13 cellular contexts compared by ENCODE assay signal in genomic region chr3:48999085-48999858, GRCh38. TPM values are rescaled to one million over a fixed set of nuclear protein-coding genes. Genes with fewer than 3 reads are reported as not detected.
DNase-seq lines count a peak whose midpoint lies in the region; ATAC-seq and TF ChIP-seq lines count a peak whose summit lies in the region.
"Had no signal": no experiment of that assay in that cellular context is flagged by ENCODE, and none has a peak within 500 bp of the region (broad histone marks: within the 10 kb centered on the region; RNA-seq: fewer than 3 reads in every experiment).

No MANE protein-coding gene starts in this region.

- no peak overlapping the region for H3K9ac ChIP-seq in mesenchymal stem cell (ENCODE audit: low read length)

- no TSS peak for BruUV-seq in Panc1 (replicated peaks; lab: Mats Ljungman, UMichigan)

- CTCF ChIA-PET in Panc1 (lab: Charles Lee) = no interaction called here

- H2BK120ac ChIP-seq in mesenchymal stem cell (ENCODE audit: low read depth, low read length) = no peak overlapping the region

- no peaks in the 10 kb centered on the region for H3K27me3 Mint-ChIP-seq in activated naive CD8-positive, alpha-beta T cell treated with anti-CD3 and anti-CD28 coated beads, Interleukin-2, amount 10 ng/mL, durations not matched to agents 7 days and 5 days
- no peaks in the 10 kb centered on the region for H3K27me3 Mint-ChIP-seq in activated naive CD8-positive, alpha-beta T cell treated with anti-CD3 and anti-CD28 coated beads for 36 hours

- no peak overlapping the region for H2BK5ac ChIP-seq in mesenchymal stem cell (ENCODE audit: low read depth, low read length, poor library complexity, severe bottlenecking)

- H3K27ac Mint-ChIP-seq in activated naive CD8-positive, alpha-beta T cell treated with anti-CD3 and anti-CD28 coated beads, Interleukin-2, amount 10 ng/mL, durations not matched to agents 7 days and 5 days = peak overlapping the region; percentile 13
- no peak overlapping the region for H3K27ac Mint-ChIP-seq in activated naive CD8-positive, alpha-beta T cell treated with anti-CD3 and anti-CD28 coated beads for 36 hours

- H3K36me3 Mint-ChIP-seq in activated naive CD8-positive, alpha-beta T cell treated with anti-CD3 and anti-CD28 coated beads, Interleukin-2, amount 10 ng/mL, durations not matched to agents 7 days and 5 days = peaks cover 3% of the 10 kb centered on the region
- H3K36me3 Mint-ChIP-seq in activated naive CD8-positive, alpha-beta T cell treated with anti-CD3 and anti-CD28 coated beads for 36 hours = no peaks in the 10 kb centered on the region

- no peak overlapping the region for H3K14ac ChIP-seq in mesenchymal stem cell (ENCODE audit: low read length in 2 of 2)

- POLR2A ChIA-PET in activated naive CD8-positive, alpha-beta T cell treated with anti-CD3 and anti-CD28 coated beads, Interleukin-2, amount 10 ng/mL, durations not matched to agents 7 days and 5 days (lab: Charles Lee) = no interaction called here
- POLR2A ChIA-PET in Panc1 (lab: Charles Lee) = no interaction called here

- no peak overlapping the region for H3K4me3 Mint-ChIP-seq in activated naive CD8-positive, alpha-beta T cell treated with anti-CD3 and anti-CD28 coated beads, Interleukin-2, amount 10 ng/mL, durations not matched to agents 7 days and 5 days
- H3K4me3 Mint-ChIP-seq in activated naive CD8-positive, alpha-beta T cell treated with anti-CD3 and anti-CD28 coated beads for 36 hours = no peak overlapping the region

- H3K27me3 ChIP-seq in Panc1 (ENCODE audit: control insufficient read depth, insufficient read depth, low read length) = no peaks in the 10 kb centered on the region
- H3K27me3 ChIP-seq in mesenchymal stem cell (ENCODE audit: control insufficient read depth in 1 of 2, insufficient read depth in 1 of 2, low read length in 2 of 2) = no peaks in the 10 kb centered on the region
- H3K27me3 ChIP-seq: esophagus squamous epithelium had no signal

- intact Hi-C loops in Panc1 (cut with micrococcal nuclease; ENCODE audit: unreplicated experiment) (no loop called here), left ventricle myocardium superior (cut with micrococcal nuclease) (no loop called here)

- H3K4ac ChIP-seq in mesenchymal stem cell (ENCODE audit: low read depth in 1 of 2, low read length in 2 of 2) = no peak overlapping the region

- no peaks in the 10 kb centered on the region for H3K9me3 ChIP-seq in Panc1 (ENCODE audit: control insufficient read depth, insufficient read depth, low read depth, low read length)
- H3K9me3 ChIP-seq in mesenchymal stem cell (ENCODE audit: control insufficient read depth, low read length) = no peaks in the 10 kb centered on the region
- H3K9me3 ChIP-seq: esophagus squamous epithelium had no signal

- H3K9me3 Mint-ChIP-seq in activated naive CD8-positive, alpha-beta T cell treated with anti-CD3 and anti-CD28 coated beads, Interleukin-2, amount 10 ng/mL, durations not matched to agents 7 days and 5 days = no peaks in the 10 kb centered on the region
- no peaks in the 10 kb centered on the region for H3K9me3 Mint-ChIP-seq in activated naive CD8-positive, alpha-beta T cell treated with anti-CD3 and anti-CD28 coated beads for 36 hours

- no peak overlapping the region for H3K4me3 ChIP-seq in Panc1 (ENCODE audit: low read depth in 2 of 2, low read length in 2 of 2)
- H3K4me3 ChIP-seq in mesenchymal stem cell (ENCODE audit: insufficient read depth in 1 of 2, low read depth in 1 of 2, low read length in 2 of 2) = no peak overlapping the region
- H3K4me3 ChIP-seq: esophagus squamous epithelium had no signal

- H3K4me2 ChIP-seq in mesenchymal stem cell (ENCODE audit: low read length, poor library complexity, severe bottlenecking) = no peak overlapping the region

- no peak overlapping the region for H2BK15ac ChIP-seq in mesenchymal stem cell (ENCODE audit: low read depth, poor library complexity, severe bottlenecking)

- H4K8ac ChIP-seq in mesenchymal stem cell (ENCODE audit: low read length) = no peak overlapping the region

- H3K4me1 ChIP-seq in Panc1 (ENCODE audit: control insufficient read depth, insufficient read depth, low read length) (peaks cover 6% of the 10 kb centered on the region), mesenchymal stem cell (ENCODE audit: control insufficient read depth, insufficient read depth, low read depth, low read length) (peaks cover 10% of the 10 kb centered on the region)
- H3K4me1 ChIP-seq: esophagus squamous epithelium had no signal

- TF ChIP-seq CTCF in Panc1 (IDR thresholded peaks at IDR 0.05) = no peak

- peaks cover 11% of the 10 kb centered on the region for H3K4me1 Mint-ChIP-seq in activated naive CD8-positive, alpha-beta T cell treated with anti-CD3 and anti-CD28 coated beads, Interleukin-2, amount 10 ng/mL, durations not matched to agents 7 days and 5 days
- H3K4me1 Mint-ChIP-seq in activated naive CD8-positive, alpha-beta T cell treated with anti-CD3 and anti-CD28 coated beads for 36 hours = peaks cover 6% of the 10 kb centered on the region

- no peak overlapping the region for H2AFZ ChIP-seq in mesenchymal stem cell (ENCODE audit: low read depth, low read length)

- H3K27ac ChIP-seq in Panc1 (ENCODE audit: low read length) (peak overlapping the region; percentile 59), mesenchymal stem cell (ENCODE audit: low read length, poor library complexity, severe bottlenecking) (no peak overlapping the region)
- H3K27ac ChIP-seq: esophagus squamous epithelium had no signal

- peak overlapping the region; percentile 52 for H4K91ac ChIP-seq in mesenchymal stem cell (ENCODE audit: low read length)

- no peak for DNase-seq in activated naive CD8-positive, alpha-beta T cell treated with anti-CD3 and anti-CD28 coated beads, Interleukin-2, amount 10 ng/mL, durations not matched to agents 7 days and 5 days
- DNase-seq in activated naive CD8-positive, alpha-beta T cell treated with anti-CD3 and anti-CD28 coated beads for 36 hours = no peak
- DNase-seq in Panc1 (ENCODE audit: low read depth, low spot score) (no peak), mesenchymal stem cell (no peak), left ventricle myocardium superior (no peak)
- DNase-seq: esophagus squamous epithelium, mesendoderm, MM.1S, NCI-H2107, right cardiac atrium had no signal

- no peak overlapping the region for H2AK5ac ChIP-seq in mesenchymal stem cell (ENCODE audit: low read length, severe bottlenecking)

- WGBS in mesenchymal stem cell = 80% methylated on average over 8 of the region's 8 CpGs

- in situ Hi-C loops in Panc1 (cut with HindIII; ENCODE audit: low pct_unique_long_range_greater_than_20kb, low sequenced_read_pairs) = no loop called here

- H3K79me1 ChIP-seq in mesenchymal stem cell (replicated peaks; ENCODE audit: low read length, poor library complexity, severe bottlenecking) = peaks cover 20% of the 10 kb centered on the region

- no peak overlapping the region for H2BK12ac ChIP-seq in mesenchymal stem cell (ENCODE audit: low read length in 2 of 2)

- no peak overlapping the region for H3K23ac ChIP-seq in mesenchymal stem cell (ENCODE audit: low read length in 2 of 2)

- no peak for ATAC-seq in activated naive CD8-positive, alpha-beta T cell treated with anti-CD3 and anti-CD28 coated beads, Interleukin-2, amount 10 ng/mL, durations not matched to agents 7 days and 5 days (ENCODE audit: low read depth)
- ATAC-seq in Panc1 = peak; percentile 49; the same call in 1 of the 2 replicates
- ATAC-seq in GM19463 (IDR thresholded peaks at IDR 0.05; ENCODE audit: unreplicated experiment) = no peak
- ATAC-seq in GM21390 (IDR thresholded peaks at IDR 0.05; ENCODE audit: unreplicated experiment) = no peak
- ATAC-seq in left ventricle myocardium superior = no peak
- ATAC-seq: activated CD4-positive, CD25-positive, alpha-beta regulatory T cell treated with anti-CD3 and anti-CD28 coated beads, Interleukin-2, amount 50 U/mL, for 24 hours; right cardiac atrium had no signal

- H3K36me3 ChIP-seq in Panc1 (ENCODE audit: control insufficient read depth, insufficient read depth, low read length) (no peaks in the 10 kb centered on the region), mesenchymal stem cell (ENCODE audit: control insufficient read depth in 1 of 2, insufficient read depth in 2 of 2, low read depth in 1 of 2, low read length in 2 of 2) (peaks cover 14 to 33% of the 10 kb centered on the region in 2 experiments)

- H3K18ac ChIP-seq in mesenchymal stem cell (ENCODE audit: low read depth in 1 of 2, low read length in 2 of 2) = no peak overlapping the region

RNA-seq across cellular contexts. Expression of gene WDR6, which starts 7.9 kb away (rescaled TPM):
- total RNA-seq in activated naive CD8-positive, alpha-beta T cell treated with anti-CD3 and anti-CD28 coated beads, Interleukin-2, amount 10 ng/mL, durations not matched to agents 7 days and 5 days = 100 to 1,000 TPM; 185 to 207 TPM
- 100 to 1,000 TPM; 135 to 140 TPM for total RNA-seq in activated naive CD8-positive, alpha-beta T cell treated with anti-CD3 and anti-CD28 coated beads for 36 hours
- total RNA-seq in Panc1 (2021; ENCODE audit: unreplicated experiment) = 142 TPM
- polyA plus RNA-seq in Panc1 (2012; ENCODE audit: insufficient read length) = 141 TPM
- 54.8 TPM for polyA plus RNA-seq in mesenchymal stem cell (2013, experiment 1 of 2)
- polyA plus RNA-seq in mesenchymal stem cell (2013, experiment 2 of 2) = 51.7 TPM
- total RNA-seq in left ventricle myocardium superior = 86.9 TPM

RNA-seq across cellular contexts. Expression of gene P4HTM, which starts 9.2 kb away (rescaled TPM):
- 10 to 100 TPM; 57.4 to 57.7 TPM for total RNA-seq in activated naive CD8-positive, alpha-beta T cell treated with anti-CD3 and anti-CD28 coated beads, Interleukin-2, amount 10 ng/mL, durations not matched to agents 7 days and 5 days
- total RNA-seq in activated naive CD8-positive, alpha-beta T cell treated with anti-CD3 and anti-CD28 coated beads for 36 hours = 10 to 100 TPM; 20.7 TPM
- total RNA-seq in Panc1 (2021; ENCODE audit: unreplicated experiment) (28.3 TPM), left ventricle myocardium superior (27.6 TPM)
- 59.1 TPM for polyA plus RNA-seq in Panc1 (2012; ENCODE audit: insufficient read length)
- polyA plus RNA-seq in mesenchymal stem cell (2013, experiment 1 of 2) = 19.1 TPM
- polyA plus RNA-seq in mesenchymal stem cell (2013, experiment 2 of 2) = 19.3 TPM

RNA-seq across cellular contexts. Expression of gene DALRD3, which starts 19.1 kb away (rescaled TPM):
- 10 to 100 TPM; 27.9 to 29.9 TPM for total RNA-seq in activated naive CD8-positive, alpha-beta T cell treated with anti-CD3 and anti-CD28 coated beads, Interleukin-2, amount 10 ng/mL, durations not matched to agents 7 days and 5 days
- total RNA-seq in activated naive CD8-positive, alpha-beta T cell treated with anti-CD3 and anti-CD28 coated beads for 36 hours = 10 to 100 TPM; 22.3 to 24.7 TPM
- total RNA-seq in Panc1 (2021; ENCODE audit: unreplicated experiment) = 22.5 TPM
- 39.5 TPM for polyA plus RNA-seq in Panc1 (2012; ENCODE audit: insufficient read length)
- polyA plus RNA-seq in mesenchymal stem cell (2013, experiment 1 of 2) = 35.4 TPM
- polyA plus RNA-seq in mesenchymal stem cell (2013, experiment 2 of 2) = 34.8 TPM
- total RNA-seq in left ventricle myocardium superior = 10.7 TPM

RNA-seq across cellular contexts. Expression of gene NDUFAF3, which starts 22.6 kb away (rescaled TPM):
- 10 to 100 TPM; 78.9 to 82.4 TPM for total RNA-seq in activated naive CD8-positive, alpha-beta T cell treated with anti-CD3 and anti-CD28 coated beads, Interleukin-2, amount 10 ng/mL, durations not matched to agents 7 days and 5 days
- 10 to 100 TPM; 82.0 to 82.5 TPM for total RNA-seq in activated naive CD8-positive, alpha-beta T cell treated with anti-CD3 and anti-CD28 coated beads for 36 hours
- total RNA-seq in Panc1 (2021; ENCODE audit: unreplicated experiment) = 101 TPM
- polyA plus RNA-seq in Panc1 (2012; ENCODE audit: insufficient read length) = 127 TPM
- polyA plus RNA-seq in mesenchymal stem cell (2013, experiment 1 of 2) = 113 TPM
- polyA plus RNA-seq in mesenchymal stem cell (2013, experiment 2 of 2) = 116 TPM
- 168 TPM for total RNA-seq in left ventricle myocardium superior

RNA-seq across cellular contexts. Expression of gene IMPDH2, which starts 29.9 kb away (rescaled TPM):
- total RNA-seq in activated naive CD8-positive, alpha-beta T cell treated with anti-CD3 and anti-CD28 coated beads, Interleukin-2, amount 10 ng/mL, durations not matched to agents 7 days and 5 days = 100 to 1,000 TPM; 145 to 146 TPM
- total RNA-seq in activated naive CD8-positive, alpha-beta T cell treated with anti-CD3 and anti-CD28 coated beads for 36 hours = 100 to 1,000 TPM; 532 to 549 TPM
- total RNA-seq in Panc1 (2021; ENCODE audit: unreplicated experiment) (149 TPM), left ventricle myocardium superior (59.6 TPM)
- polyA plus RNA-seq in Panc1 (2012; ENCODE audit: insufficient read length) = 163 TPM
- polyA plus RNA-seq in mesenchymal stem cell (2013, experiment 1 of 2) = 136 TPM
- polyA plus RNA-seq in mesenchymal stem cell (2013, experiment 2 of 2) = 134 TPM
